ENCODE assay signal across 8 cellular contexts in the genomic region with DNA sequence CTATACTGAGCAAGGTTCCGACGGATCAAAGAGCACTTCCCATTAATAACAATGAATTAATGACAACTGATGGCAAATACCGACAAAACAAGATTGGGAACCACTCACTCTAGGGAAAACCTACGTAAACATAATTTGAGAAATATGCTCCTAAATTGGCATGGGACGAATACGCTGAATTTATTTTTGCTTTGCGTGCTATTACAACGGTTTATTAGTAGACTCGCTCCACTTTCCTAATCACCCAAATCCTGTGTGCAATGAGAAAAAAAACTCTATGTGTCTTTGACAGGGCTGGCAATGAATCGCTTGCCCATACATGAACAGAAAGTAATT. TPM values are rescaled to one million over a fixed set of nuclear protein-coding genes. Genes with fewer than 3 reads are reported as not detected.
DNase-seq lines count a peak whose midpoint lies in the region; ATAC-seq and TF ChIP-seq lines count a peak whose summit lies in the region.

No MANE protein-coding gene starts in this region.

- peak overlapping the region; percentile 96 for H3K4me2 ChIP-seq in HCT116 (ENCODE audit: low read length)

- peak overlapping the region; percentile 24 for H2AFZ ChIP-seq in HCT116 (ENCODE audit: low read depth, low read length, poor library complexity, severe bottlenecking)

- H3K4me3 Mint-ChIP-seq in activated B cell treated with CpG ODN at 0.5 μM for 24 hours = peak overlapping the region; percentile 98

- H3K9me3 ChIP-seq in HCT116 (ENCODE audit: control insufficient read depth in 1 of 2, insufficient read depth in 1 of 2, low read depth in 1 of 2, low read length in 2 of 2) (no peaks in the 10 kb centered on the region), right cardiac atrium (ENCODE audit: control insufficient read depth, low read length) (no peaks in the 10 kb centered on the region)

- TF ChIP-seq POLR2A in HCT116 (IDR thresholded peaks at IDR 0.05; ENCODE audit: borderline replicate concordance, extremely low read depth, insufficient read depth, insufficient read length) = no peak

- CTCF ChIA-PET in HCT116 (lab: Charles Lee) = interaction anchor here (1.0 kb wide), 1 partner anchor 18 kb away, joined by 3 read pairs; no protein-coding TSS in a partner anchor
- CTCF ChIA-PET in activated B cell treated with CpG ODN at 0.5 μM for 24 hours (lab: Charles Lee) = interaction anchor here (1.0 kb wide), 1 partner anchor 28 kb away, joined by 5 read pairs; the partner anchor contains the start of gene HAT1

- peaks cover 20% of the 10 kb centered on the region for H3K4me1 Mint-ChIP-seq in activated B cell treated with CpG ODN at 0.5 μM for 24 hours

- POLR2A ChIA-PET in HCT116 (lab: Charles Lee) = interaction anchor here (0.8 to 2.2 kb wide), 3 partner anchors 15 to 28 kb away, joined by 3 to 7 read pairs (median 4); partner anchors contain the start of gene HAT1
- POLR2A ChIA-PET in activated B cell treated with CpG ODN at 0.5 μM for 24 hours (lab: Charles Lee) = interaction anchor here (0.6 to 1.9 kb wide), 5 partner anchors 9 to 213 kb away, joined by 3 to 23 read pairs (median 8); partner anchors contain the start of genes HAT1 and METAP1D

- BruUV-seq in HCT116 (replicated peaks; lab: Mats Ljungman, UMichigan) = TSS peak; percentile 36

- H4K20me1 ChIP-seq in HCT116 (ENCODE audit: insufficient read depth) = no peaks in the 10 kb centered on the region

- WGBS in right cardiac atrium = 31% methylated on average over 10 of the region's 10 CpGs

- intact Hi-C loops in HCT116 (cut with micrococcal nuclease) = loop anchor here (1.0 kb wide), 1 partner anchor 28 kb away; the partner anchor contains the start of gene HAT1
- intact Hi-C loops in activated B cell treated with CpG ODN at 0.5 μM for 24 hours (cut with micrococcal nuclease) = loop anchor here (1.0 to 10.0 kb wide), 5 partner anchors 28 to 966 kb away; partner anchors contain the start of genes DLX2, HAT1, METAP1D and TLK1
- intact Hi-C loops in right cardiac atrium (cut with DNase I) = no loop called here

- peak overlapping the region; percentile 83 for H3K9ac ChIP-seq in HCT116 (ENCODE audit: low read length)

- DNase-seq in HCT116 (ENCODE audit: low read depth, low spot score) (no peak), activated B cell treated with CpG ODN at 0.5 μM for 24 hours (no peak), right cardiac atrium (no peak), GM19240 (ENCODE audit: insufficient read length, low spot score) (no peak), cerebellar nuclear complex (lab: John Stamatoyannopoulos, UW) (no peak)
- DNase-seq in activated CD4-positive, CD25-positive, alpha-beta regulatory T cell treated with anti-CD3 and anti-CD28 coated beads, Interleukin-2, amount 50 U/mL, for 72 hours = no peak

- peaks cover 0 to 6% of the 10 kb centered on the region in 2 experiments; a peak in 1 of 4 replicates for H3K36me3 ChIP-seq in HCT116 (ENCODE audit: control insufficient read depth in 1 of 2, insufficient read depth in 2 of 2, low read length in 2 of 2)

- ATAC-seq in HCT116 = no peak
- ATAC-seq in activated B cell treated with CpG ODN at 0.5 μM for 24 hours (ENCODE audit: low read depth) = no peak
- no peak for ATAC-seq in right cardiac atrium
- no peak for ATAC-seq in esophagus mucosa

- peak overlapping the region; percentile 43 for H3K27ac ChIP-seq in HCT116 (ENCODE audit: low read depth, low read length)
- peak overlapping the region; percentile 69 for H3K27ac ChIP-seq in right cardiac atrium (ENCODE audit: low read length)
- H3K27ac ChIP-seq in skin epidermis = peak overlapping the region; percentile 60 to 97 (median 90)

- RAD21 ChIA-PET in HCT116 (lab: Charles Lee; ENCODE audit: low non-redundant PET in 1 of 2, low total read pairs in 2 of 2, uncharacterized antibody in 2 of 2, unreplicated experiment in 2 of 2) = no interaction called here

- H3K4me1 ChIP-seq in HCT116 (ENCODE audit: control insufficient read depth in 1 of 2, insufficient read depth in 2 of 2, low read length in 2 of 2) (peaks cover 8 to 17% of the 10 kb centered on the region in 2 experiments; a peak in 3 of 4 replicates), right cardiac atrium (ENCODE audit: control insufficient read depth, insufficient read depth, low read length) (peaks cover 4% of the 10 kb centered on the region)

- no peak for TF ChIP-seq RAD21 in HCT116 (IDR thresholded peaks at IDR 0.05; ENCODE audit: low read depth)

- H3K9me2 ChIP-seq in HCT116 (ENCODE audit: insufficient read depth) = no peaks in the 10 kb centered on the region

- H3K36me3 Mint-ChIP-seq in activated B cell treated with CpG ODN at 0.5 μM for 24 hours (ENCODE audit: low read depth) = peaks cover 22% of the 10 kb centered on the region

- no peaks in the 10 kb centered on the region for H3K9me3 Mint-ChIP-seq in activated B cell treated with CpG ODN at 0.5 μM for 24 hours

- H3K79me2 ChIP-seq in HCT116 (ENCODE audit: insufficient read depth, low read length) = peaks cover 10% of the 10 kb centered on the region

- peak overlapping the region; percentile 95 to 100 for H3K4me3 ChIP-seq in HCT116 (replicated peaks in 1 of 2; ENCODE audit: low read depth in 1 of 2, low read length in 2 of 2)
- peak overlapping the region; percentile 96 for H3K4me3 ChIP-seq in right cardiac atrium (ENCODE audit: low read length)
- peak overlapping the region; percentile 59 to 89 (median 77) for H3K4me3 ChIP-seq in skin epidermis

- H3K27me3 ChIP-seq in HCT116 (ENCODE audit: insufficient read depth, low read length) (no peaks in the 10 kb centered on the region), right cardiac atrium (ENCODE audit: control insufficient read depth, insufficient read depth) (no peaks in the 10 kb centered on the region)

- no peaks in the 10 kb centered on the region for H3K27me3 Mint-ChIP-seq in activated B cell treated with CpG ODN at 0.5 μM for 24 hours

- peak overlapping the region; percentile 85 for H3K27ac Mint-ChIP-seq in activated B cell treated with CpG ODN at 0.5 μM for 24 hours

- TF ChIP-seq CTCF in HCT116 (IDR thresholded peaks at IDR 0.05 in 2 of 3, conservative IDR thresholded peaks at IDR 0.05 in 1 of 3; ENCODE audit: borderline replicate concordance in 1 of 3, insufficient read depth in 1 of 3, low read depth in 2 of 3, low read length in 2 of 3) (no peak), activated B cell treated with CpG ODN at 0.5 μM for 24 hours (IDR thresholded peaks at IDR 0.05) (no peak)

TF ChIP-seq in HCT116, 20 proteins besides CTCF, POLR2A, EP300 and RAD21:
- TF ChIP-seq ZFX (IDR thresholded peaks at IDR 0.05) = peak; percentile 42
- TF ChIP-seq EZH2 (IDR thresholded peaks at IDR 0.05) = no peak

RNA-seq across cellular contexts. Expression of gene SLC25A12, which starts 0.5 kb away (rescaled TPM):
- total RNA-seq in HCT116 (2021; ENCODE audit: unreplicated experiment) (16.0 TPM), activated B cell treated with CpG ODN at 0.5 μM for 24 hours (18.8 and 22.2 TPM in 2 replicates), right cardiac atrium (100 to 1,000 TPM in 2 of 4 donors, 10 to 100 TPM in 2; 94.1 to 122 (median 102) TPM), esophagus mucosa (12.2 TPM)
- polyA plus RNA-seq in HCT116 (2012) = 5.4 and 7.8 TPM in 2 replicates
- polyA plus RNA-seq in right cardiac atrium = 74.2 TPM

RNA-seq across cellular contexts. Expression of gene HAT1, which starts 27.7 kb away (rescaled TPM):
- total RNA-seq in HCT116 (2021; ENCODE audit: unreplicated experiment) (72.6 TPM), activated B cell treated with CpG ODN at 0.5 μM for 24 hours (35.9 and 36.2 TPM in 2 replicates), right cardiac atrium (10 to 100 TPM; 29.1 to 35.0 (median 33.2) TPM), esophagus mucosa (25.3 TPM)
- polyA plus RNA-seq in HCT116 (2012) = 19.8 and 28.9 TPM in 2 replicates
- polyA plus RNA-seq in right cardiac atrium = 27.6 TPM

Comparison
In these comparisons a context has a peak if more than half of its experiments do, and no peak if none do; other contexts are left out.
1. intact Hi-C loops: an anchor here in HCT116 (1.0 kb wide) and activated B cell treated with CpG ODN at 0.5 μM for 24 hours (1.0 to 10.0 kb wide); none called in right cardiac atrium.